Comparison of ENCODE assay signal across 19 cellular contexts in the genomic region with DNA sequence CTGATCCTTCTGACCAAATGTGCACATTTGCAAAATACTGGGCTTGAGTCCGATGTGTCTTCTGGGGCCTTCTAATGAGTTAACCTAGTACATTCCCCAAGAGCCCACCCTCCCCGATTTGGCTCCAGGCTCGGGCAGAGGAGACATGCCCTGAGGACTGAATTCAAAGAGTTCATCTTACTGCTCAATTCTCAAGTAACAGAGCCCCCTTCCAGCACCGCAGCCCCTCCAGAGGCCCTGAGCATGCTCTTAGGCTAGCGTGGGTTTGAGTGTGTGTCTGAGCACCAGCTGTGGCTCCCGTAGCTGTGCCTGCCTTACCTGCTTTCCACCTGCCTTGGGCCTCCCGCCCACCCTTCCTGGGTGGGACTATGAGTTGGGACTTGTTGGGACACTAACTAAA.
A peak's percentile ranks its signal among the peaks of the same experiment; 100 is the strongest.
DNase-seq lines count a peak whose midpoint lies in the region; ATAC-seq and TF ChIP-seq lines count a peak whose summit lies in the region.
"Had no signal": no experiment of that assay in that cellular context is flagged by ENCODE, and none has a peak within 500 bp of the region (broad histone marks: within the 10 kb centered on the region; RNA-seq: fewer than 3 reads in every experiment).

No MANE protein-coding gene starts in this region.

- H3K36me3 Mint-ChIP-seq in T-helper 2 cell treated with Interferon-gamma antibody and Interleukin-4, amounts not matched to agents 5 μg/mL and 100 μg/mL, for 36 hours (ENCODE audit: low read depth), result no peaks in the 10 kb centered on the region
- H3K36me3 Mint-ChIP-seq in central memory CD8-positive, alpha-beta T cell (ENCODE audit: insufficient read depth), result peaks cover 2% of the 10 kb centered on the region
- H3K36me3 Mint-ChIP-seq: IgD-negative memory B cell had no signal

- H4K8ac ChIP-seq in trophoblast cell (ENCODE audit: low read depth, low read length), result no peak overlapping the region

- H3K14ac ChIP-seq in trophoblast cell (ENCODE audit: low read length), result peak overlapping the region; percentile 52

- H2BK12ac ChIP-seq in trophoblast cell (ENCODE audit: low read length), result peak overlapping the region; percentile 50

- peaks cover 11% of the 10 kb centered on the region for H3K79me1 ChIP-seq in trophoblast cell (ENCODE audit: low read length)

- peak overlapping the region; percentile 87 for H3K27ac Mint-ChIP-seq in T-helper 2 cell treated with Interferon-gamma antibody and Interleukin-4, amounts not matched to agents 5 μg/mL and 100 μg/mL, for 36 hours
- H3K27ac Mint-ChIP-seq in central memory CD8-positive, alpha-beta T cell (ENCODE audit: low read depth), result peak overlapping the region; percentile 86

- H2AFZ ChIP-seq in Loucy (ENCODE audit: low read length), result no peak overlapping the region
- H2AFZ ChIP-seq in trophoblast cell (ENCODE audit: insufficient read depth, low read length, poor library complexity), result no peak overlapping the region

- H4K12ac ChIP-seq in trophoblast cell (ENCODE audit: low read depth, low read length), result no peak overlapping the region

- peak overlapping the region; percentile 93 for H3K4me2 ChIP-seq in Loucy (ENCODE audit: low read depth, low read length, poor library complexity, severe bottlenecking)
- H3K4me2 ChIP-seq in trophoblast cell (ENCODE audit: low read length), result no peak overlapping the region
- H3K4me2 ChIP-seq: SK-N-SH had no signal

- H3K27me3 ChIP-seq in Loucy (ENCODE audit: insufficient read depth, low read length, poor library complexity, severe bottlenecking), result no peaks in the 10 kb centered on the region
- no peaks in the 10 kb centered on the region for H3K27me3 ChIP-seq in trophoblast cell (ENCODE audit: insufficient read depth, low read length)
- H3K27me3 ChIP-seq: body of pancreas had no signal

- H4K91ac ChIP-seq in trophoblast cell (ENCODE audit: low read depth, low read length), result peak overlapping the region; percentile 34

- peak overlapping the region; percentile 75 for H2AK5ac ChIP-seq in trophoblast cell (ENCODE audit: low read length)

- H3K9me2 ChIP-seq in Loucy (replicated peaks; ENCODE audit: low read depth, low read length), result no peaks in the 10 kb centered on the region
- H3K9me2 ChIP-seq: SK-N-SH had no signal

- DNase-seq in T-helper 2 cell treated with Interferon-gamma antibody and Interleukin-4, amounts not matched to agents 5 μg/mL and 100 μg/mL, for 36 hours (ENCODE audit: low spot score), result no peak
- no peak for DNase-seq in T-helper 2 cell
- DNase-seq in central memory CD8-positive, alpha-beta T cell (ENCODE audit: low spot score in 2 of 2), result no peak
- no peak for DNase-seq in trophoblast cell
- DNase-seq in LoVo (ENCODE audit: low spot score), result no peak
- no peak for DNase-seq in amygdala (lab: John Stamatoyannopoulos, UW)
- no peak for DNase-seq in glomerular visceral epithelial cell (ENCODE audit: extremely low spot score)
- DNase-seq: activated effector memory CD4-positive, alpha-beta T cell treated with anti-CD3 and anti-CD28 coated beads, Interleukin-2, amount 50 U/mL, for 16 hours; body of pancreas; dermis blood vessel endothelial cell; lower lobe of right lung; NCI-H774; SK-N-SH; stimulated activated CD4-positive, alpha-beta T cell treated with anti-CD3 and anti-CD28 coated beads, Interleukin-12 subunit alpha, Interleukin-12 subunit beta, amount 100 ng/mL, for 4 hours had no signal

- no peaks in the 10 kb centered on the region for H4K20me1 ChIP-seq in Loucy (ENCODE audit: insufficient read depth, low read length, poor library complexity, severe bottlenecking)

- peak overlapping the region; percentile 78 for H3K4me3 Mint-ChIP-seq in T-helper 2 cell treated with Interferon-gamma antibody and Interleukin-4, amounts not matched to agents 5 μg/mL and 100 μg/mL, for 36 hours
- peak overlapping the region; percentile 70 for H3K4me3 Mint-ChIP-seq in central memory CD8-positive, alpha-beta T cell
- H3K4me3 Mint-ChIP-seq: IgD-negative memory B cell had no signal

- no peaks in the 10 kb centered on the region for H3K9me3 ChIP-seq in Loucy (ENCODE audit: insufficient read depth, low read depth, low read length)
- H3K9me3 ChIP-seq in trophoblast cell (ENCODE audit: insufficient read depth, low read depth, low read length), result no peaks in the 10 kb centered on the region
- H3K9me3 ChIP-seq: body of pancreas, lower lobe of right lung, psoas muscle, SK-N-SH had no signal

- peaks cover 17% of the 10 kb centered on the region; the same call in 1 of the 2 replicates for H3F3A ChIP-seq in Loucy (ENCODE audit: low read depth)

- H3K4me3 ChIP-seq in Loucy (ENCODE audit: low read length, poor library complexity, severe bottlenecking) (peak overlapping the region; percentile 76), trophoblast cell (ENCODE audit: low read depth, low read length) (no peak overlapping the region)
- H3K4me3 ChIP-seq: body of pancreas, lower lobe of right lung, psoas muscle had no signal

- peak overlapping the region; percentile 43 for H2BK120ac ChIP-seq in trophoblast cell (ENCODE audit: insufficient read depth, low read length, poor library complexity)

- peak overlapping the region; percentile 86 for H3K9ac ChIP-seq in Loucy (ENCODE audit: low read depth, low read length, poor library complexity, severe bottlenecking)
- H3K9ac ChIP-seq in trophoblast cell (ENCODE audit: low read length), result no peak overlapping the region
- H3K9ac ChIP-seq: SK-N-SH had no signal

- peaks cover 14% of the 10 kb centered on the region for H3K27me3 Mint-ChIP-seq in T-helper 2 cell treated with Interferon-gamma antibody and Interleukin-4, amounts not matched to agents 5 μg/mL and 100 μg/mL, for 36 hours (ENCODE audit: low read depth)
- peaks cover 35% of the 10 kb centered on the region for H3K27me3 Mint-ChIP-seq in central memory CD8-positive, alpha-beta T cell
- H3K27me3 Mint-ChIP-seq: IgD-negative memory B cell had no signal

- no peak for ATAC-seq in central memory CD8-positive, alpha-beta T cell (replicated peaks; ENCODE audit: extremely low read depth, poor library complexity, severe bottlenecking)
- ATAC-seq: body of pancreas, esophagus mucosa, lower lobe of right lung, Panc1, psoas muscle had no signal

- H3K4ac ChIP-seq in trophoblast cell (ENCODE audit: low read depth, low read length), result no peak overlapping the region

- peaks cover 38% of the 10 kb centered on the region for H3K4me1 Mint-ChIP-seq in T-helper 2 cell treated with Interferon-gamma antibody and Interleukin-4, amounts not matched to agents 5 μg/mL and 100 μg/mL, for 36 hours (ENCODE audit: low read depth)
- peaks cover 14% of the 10 kb centered on the region for H3K4me1 Mint-ChIP-seq in central memory CD8-positive, alpha-beta T cell

- TF ChIP-seq CTCF in Loucy (conservative IDR thresholded peaks at IDR 0.05; ENCODE audit: low read length), result no peak

- no peak overlapping the region for H3K23ac ChIP-seq in trophoblast cell (ENCODE audit: low read length)

- H3K36me3 ChIP-seq in Loucy (ENCODE audit: insufficient read depth, low read length) (no peaks in the 10 kb centered on the region), trophoblast cell (ENCODE audit: control insufficient read depth in 1 of 2, insufficient read depth in 2 of 2, low read length in 2 of 2) (no peaks in the 10 kb centered on the region)
- H3K36me3 ChIP-seq: lower lobe of right lung had no signal

- no peaks in the 10 kb centered on the region for H3K9me3 Mint-ChIP-seq in T-helper 2 cell treated with Interferon-gamma antibody and Interleukin-4, amounts not matched to agents 5 μg/mL and 100 μg/mL, for 36 hours
- no peaks in the 10 kb centered on the region for H3K9me3 Mint-ChIP-seq in central memory CD8-positive, alpha-beta T cell
- H3K9me3 Mint-ChIP-seq: IgD-negative memory B cell had no signal

- no peak overlapping the region for H2BK5ac ChIP-seq in trophoblast cell (ENCODE audit: low read depth, low read length, poor library complexity)

- H3K79me2 ChIP-seq in Loucy (ENCODE audit: insufficient read depth, low read length) (peaks cover 8% of the 10 kb centered on the region; the same call in 1 of the 2 replicates), trophoblast cell (ENCODE audit: control insufficient read depth, insufficient read depth, low read length, poor library complexity) (no peaks in the 10 kb centered on the region)

- H3K4me1 ChIP-seq in Loucy (ENCODE audit: insufficient read depth, low read length, poor library complexity, severe bottlenecking), result peaks cover 70% of the 10 kb centered on the region
- H3K4me1 ChIP-seq in trophoblast cell (ENCODE audit: control insufficient read depth in 1 of 2, insufficient read depth in 2 of 2, low read length in 2 of 2), result peaks cover 22 to 25% of the 10 kb centered on the region in 2 experiments
- H3K4me1 ChIP-seq: psoas muscle had no signal

- peak overlapping the region; percentile 36 for H3K18ac ChIP-seq in trophoblast cell (ENCODE audit: low read length)

- no peak overlapping the region for H3K27ac ChIP-seq in trophoblast cell (ENCODE audit: low read depth, low read length)
- H3K27ac ChIP-seq: body of pancreas, lower lobe of right lung, psoas muscle had no signal

- no CpG with 5 or more reads among the region's 7 CpGs for WGBS in trophoblast cell (ENCODE audit: extremely low coverage, insufficient coverage, insufficient read length)
